Comparison of ENCODE assay signal across 8 cellular contexts in the genomic region with DNA sequence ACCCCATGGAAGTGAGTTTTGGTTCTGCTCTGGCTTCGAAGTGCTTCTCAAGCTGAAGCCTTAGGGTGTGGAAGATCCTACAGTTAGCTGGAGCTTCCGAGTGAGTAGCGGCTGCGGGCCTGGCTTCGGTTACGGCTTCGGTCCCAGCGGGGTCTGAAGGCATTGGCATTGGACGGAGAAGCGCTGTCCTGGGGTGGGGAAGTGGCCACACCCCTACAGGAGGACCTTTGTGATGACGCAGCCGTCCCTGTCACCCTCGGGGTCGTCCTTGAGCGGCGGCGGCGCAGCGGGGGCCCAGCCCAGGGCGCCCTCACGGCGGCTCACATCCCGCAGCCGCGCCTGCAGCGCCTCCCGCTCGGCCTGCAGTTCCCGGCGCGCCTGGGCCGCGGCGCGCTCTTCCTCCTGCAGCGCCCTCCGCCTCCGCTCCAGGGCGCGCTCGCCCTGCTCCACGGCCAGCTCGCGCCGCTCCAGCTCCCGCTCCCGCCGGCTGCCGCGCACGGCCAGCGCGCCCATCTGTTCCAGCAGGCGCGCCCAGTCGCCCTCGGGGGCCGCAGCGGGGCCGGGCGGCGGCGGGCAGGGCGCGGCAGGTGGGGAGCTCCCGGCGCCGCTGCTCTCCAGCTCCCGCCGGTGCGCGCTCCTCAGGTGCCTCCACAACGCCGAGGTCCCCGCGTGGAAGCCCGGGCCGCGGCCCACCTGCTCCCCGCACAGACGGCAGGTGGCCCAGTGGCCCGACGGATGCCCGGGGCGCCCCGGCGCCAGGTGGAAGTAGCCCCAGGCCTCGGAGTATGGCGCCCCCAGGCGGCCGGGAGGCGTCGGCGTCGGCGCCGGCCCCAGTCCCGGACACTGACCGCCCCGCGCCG. TPM values are rescaled to one million over a fixed set of nuclear protein-coding genes. Genes with fewer than 3 reads are reported as not detected.
DNase-seq lines count a peak whose midpoint lies in the region; ATAC-seq and TF ChIP-seq lines count a peak whose summit lies in the region.

No MANE protein-coding gene starts in this region.

- H3K9ac ChIP-seq in stomach smooth muscle (ENCODE audit: low read length in 2 of 2), result peak overlapping the region; percentile 59 to 78

- peak overlapping the region; percentile 70 for H3K27ac ChIP-seq in stomach smooth muscle (ENCODE audit: low read length)

- BruUV-seq in Caco-2 (replicated peaks; lab: Mats Ljungman, UMichigan), result no TSS peak

- H3K27ac Mint-ChIP-seq in naive B cell, result no peak overlapping the region
- H3K27ac Mint-ChIP-seq in Caco-2 (ENCODE audit: unreplicated experiment), result no peak overlapping the region

- TF ChIP-seq CTCF in GM12865 (IDR thresholded peaks at IDR 0.05; ENCODE audit: insufficient read depth, low read depth, low read length, missing control alignments), result peak; percentile 75
- no peak for TF ChIP-seq CTCF in Caco-2 (IDR thresholded peaks at IDR 0.05; ENCODE audit: insufficient read depth in 1 of 2, low read depth in 1 of 2, low read length in 1 of 2, severe bottlenecking in 1 of 2, unreplicated experiment in 1 of 2)

- ATAC-seq in HG02588 (IDR thresholded peaks at IDR 0.05; ENCODE audit: unreplicated experiment), result peak; percentile 85
- peak; percentile 81 to 88 for ATAC-seq in naive B cell (ENCODE audit: low read depth in 2 of 2)

- H3K4me1 Mint-ChIP-seq in naive B cell (peaks cover 7 to 16% (median 11%) of the 10 kb centered on the region in 3 donors), Caco-2 (ENCODE audit: low read depth, unreplicated experiment) (peaks cover 15% of the 10 kb centered on the region)

- no peaks in the 10 kb centered on the region for H3K36me3 ChIP-seq in stomach smooth muscle (ENCODE audit: control insufficient read depth in 2 of 2, insufficient read depth in 2 of 2, low read length in 2 of 2)
- H3K36me3 ChIP-seq in Caco-2 (ENCODE audit: control insufficient read depth, insufficient read depth, low read length), result no peaks in the 10 kb centered on the region; the same call in none of the 2 replicates

- H3K9me3 Mint-ChIP-seq in naive B cell (no peaks in the 10 kb centered on the region), Caco-2 (ENCODE audit: unreplicated experiment) (peaks cover 3% of the 10 kb centered on the region)

- peaks cover 0 to 20% (median 10%) of the 10 kb centered on the region in 3 donors for H3K27me3 Mint-ChIP-seq in naive B cell
- H3K27me3 Mint-ChIP-seq in Caco-2 (ENCODE audit: insufficient read depth, unreplicated experiment), result no peaks in the 10 kb centered on the region

- H3K4me1 ChIP-seq in stomach smooth muscle (ENCODE audit: control insufficient read depth, insufficient read depth, low read length), result peaks cover 13% of the 10 kb centered on the region
- no peaks in the 10 kb centered on the region for H3K4me1 ChIP-seq in Caco-2

- CTCF ChIA-PET in Caco-2 (lab: Charles Lee), result interaction anchor here (0.6 kb wide), 1 partner anchor 416 kb away, joined by 4 read pairs; no protein-coding TSS in a partner anchor

- peaks cover 0 to 5% of the 10 kb centered on the region in 2 donors for H3K36me3 Mint-ChIP-seq in naive B cell
- peaks cover 44% of the 10 kb centered on the region for H3K36me3 Mint-ChIP-seq in Caco-2 (ENCODE audit: insufficient read depth, unreplicated experiment)

- H3K4me3 ChIP-seq in GM12865 (ENCODE audit: low read depth, low read length) (no peak overlapping the region; the same call in 1 of the 2 replicates), stomach smooth muscle (ENCODE audit: low read length in 2 of 2) (peak overlapping the region; percentile 50 to 75), Caco-2 (ENCODE audit: low read depth, low read length) (no peak overlapping the region)

- H3K9me3 ChIP-seq in stomach smooth muscle (ENCODE audit: control insufficient read depth in 2 of 2, low read length in 2 of 2) (no peaks in the 10 kb centered on the region), Caco-2 (no peaks in the 10 kb centered on the region)

- no peaks in the 10 kb centered on the region for H3K27me3 ChIP-seq in stomach smooth muscle (ENCODE audit: control insufficient read depth in 1 of 2, insufficient read depth in 2 of 2, low read length in 2 of 2)
- H3K27me3 ChIP-seq in Caco-2 (replicated peaks; ENCODE audit: control insufficient read depth, insufficient read depth, low read length), result no peaks in the 10 kb centered on the region

- intact Hi-C loops in Caco-2 (cut with micrococcal nuclease; ENCODE audit: unreplicated experiment), result no loop called here

- POLR2A ChIA-PET in Caco-2 (lab: Charles Lee), result no interaction called here

- H3K4me3 Mint-ChIP-seq in naive B cell, result peak overlapping the region in 7 of 8 donors; percentile 34 to 90 (median 64)
- no peak overlapping the region for H3K4me3 Mint-ChIP-seq in Caco-2 (ENCODE audit: unreplicated experiment)

- DNase-seq in GM12865 (ENCODE audit: low read depth) (peak; percentile 73), NCI-H69 (lab: John Stamatoyannopoulos, UW) (peak; percentile 95), activated T-helper 1 cell treated with Interleukin-2 at 50 U/mL for 16 hours (ENCODE audit: low read depth) (peak; percentile 35), fibroblast of gingiva (ENCODE audit: low read depth) (peak; percentile 57), naive B cell (peak; percentile 27), Caco-2 (no peak)

RNA-seq across cellular contexts. Expression of a gene that starts 9.9 kb away (rescaled TPM):
- under 1 TPM in 5 of 6 donors, not detected in 1; 0.28 to 0.49 (median 0.39) TPM for polyA plus RNA-seq in naive B cell (ENCODE audit: low read depth in 6 of 6)
- 38.5 and 38.8 TPM in 2 replicates for total RNA-seq in Caco-2 (2022)

RNA-seq across cellular contexts. Expression of a gene that starts 47.0 kb away (rescaled TPM):
- polyA plus RNA-seq in naive B cell (ENCODE audit: low read depth in 6 of 6), result 10 to 100 TPM; 15.9 to 33.1 (median 24.0) TPM
- total RNA-seq in Caco-2 (2022), result 20.2 and 28.6 TPM in 2 replicates

Comparison
In these comparisons a context has a peak if more than half of its experiments do, and no peak if none do; other contexts are left out.
1. DNase-seq: peak in GM12865 (single experiment), NCI-H69 (single experiment), activated T-helper 1 cell treated with Interleukin-2 at 50 U/mL for 16 hours (single experiment), fibroblast of gingiva (single experiment) and naive B cell (single experiment); none in Caco-2 (0 of 2).
2. H3K4me3 ChIP-seq: peak in stomach smooth muscle (2 of 2); none in GM12865 (single experiment) and Caco-2 (single experiment).